Comparison of ENCODE assay signal across 20 cellular contexts in the genomic region with DNA sequence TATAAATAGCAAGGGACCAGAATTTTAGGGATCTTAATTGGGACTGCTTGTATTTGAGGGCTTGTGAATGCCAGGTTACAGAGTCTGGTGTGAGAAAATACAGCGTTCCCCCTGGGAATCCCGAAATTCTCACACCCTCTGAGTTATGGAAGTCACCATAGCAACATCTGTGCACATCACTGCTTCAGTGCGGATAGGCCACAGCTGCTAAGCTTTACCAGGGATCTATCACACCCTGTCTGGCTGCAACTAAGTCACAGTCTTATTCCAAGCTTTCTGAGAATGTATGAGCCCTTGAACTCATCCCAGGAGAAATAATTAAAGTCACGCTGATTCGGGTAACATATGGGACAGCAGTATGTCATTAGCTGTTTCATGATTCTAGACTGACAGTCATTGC. TPM values are rescaled to one million over a fixed set of nuclear protein-coding genes. Genes with fewer than 3 reads are reported as not detected.
"Had no signal": no experiment of that assay in that cellular context is flagged by ENCODE, and none has a peak within 500 bp of the region (broad histone marks: within the 10 kb centered on the region; RNA-seq: fewer than 3 reads in every experiment).

No MANE protein-coding gene starts in this region.

- H3K4me1 ChIP-seq: esophagus muscularis mucosa, gastrocnemius medialis, upper lobe of right lung had no signal

- DNase-seq: activated B cell treated with CpG ODN at 0.5 μM for 24 hours; activated CD4-positive, alpha-beta T cell treated with anti-CD3 and anti-CD28 coated beads, Interleukin-2, amount 50 U/mL, for 1 hour; activated CD8-positive, alpha-beta T cell treated with anti-CD3 and anti-CD28 coated beads for 36 hours; activated naive CD8-positive, alpha-beta T cell treated with anti-CD3 and anti-CD28 coated beads, Interleukin-2, amount 50 U/mL, for 24 hours; activated T-cell treated with anti-CD3 and anti-CD28 coated beads, Interleukin-2, amount 50 U/mL, for 48 hours; amygdala; central memory CD4-positive, alpha-beta T cell; gastrocnemius medialis; islet precursor cell; left ventricle myocardium superior; mammary epithelial cell; naive thymus-derived CD4-positive, alpha-beta T cell; ovary; small intestine; stimulated activated CD4-positive, alpha-beta T cell treated with anti-CD3 and anti-CD28 coated beads, Interleukin-4, amount 100 ng/mL, for 24 hours; upper lobe of right lung had no signal

- H3K4me3 ChIP-seq: esophagus muscularis mucosa, gastrocnemius medialis, hepatocyte, ovary, upper lobe of right lung had no signal

- H3K79me2 ChIP-seq: hepatocyte had no signal

- H3K36me3 ChIP-seq: esophagus muscularis mucosa, gastrocnemius medialis, ovary, upper lobe of right lung had no signal

- H3K9me3 ChIP-seq: esophagus muscularis mucosa, gastrocnemius medialis, ovary, upper lobe of right lung had no signal

- H3K27ac ChIP-seq: esophagus muscularis mucosa, gastrocnemius medialis, hepatocyte, ovary, upper lobe of right lung had no signal

- H2AFZ ChIP-seq: hepatocyte had no signal

- H3K27me3 ChIP-seq: esophagus muscularis mucosa, gastrocnemius medialis, hepatocyte, ovary, upper lobe of right lung had no signal

- H3K4me2 ChIP-seq: hepatocyte had no signal

RNA-seq across cellular contexts. Expression of gene BTC, which starts 46.6 kb away (rescaled TPM):
- total RNA-seq: activated B cell treated with CpG ODN at 0.5 μM for 24 hours; activated CD8-positive, alpha-beta T cell treated with anti-CD3 and anti-CD28 coated beads for 36 hours; activated T-helper 2 cell treated with anti-CD3 and anti-CD28 coated beads, Interferon-gamma antibody, Interleukin-2, Interleukin-4, amounts not matched to agents 10 μg/mL and 5 μg/mL and 100 μg/mL, durations not matched to agents 14 hours and 24 hours and 36 hours; naive thymus-derived CD4-positive, alpha-beta T cell had no signal
- polyA plus RNA-seq: naive thymus-derived CD4-positive, alpha-beta T cell; neural cell had no signal
